Comparison of ENCODE assay signal across 24 cellular contexts in the genomic region with DNA sequence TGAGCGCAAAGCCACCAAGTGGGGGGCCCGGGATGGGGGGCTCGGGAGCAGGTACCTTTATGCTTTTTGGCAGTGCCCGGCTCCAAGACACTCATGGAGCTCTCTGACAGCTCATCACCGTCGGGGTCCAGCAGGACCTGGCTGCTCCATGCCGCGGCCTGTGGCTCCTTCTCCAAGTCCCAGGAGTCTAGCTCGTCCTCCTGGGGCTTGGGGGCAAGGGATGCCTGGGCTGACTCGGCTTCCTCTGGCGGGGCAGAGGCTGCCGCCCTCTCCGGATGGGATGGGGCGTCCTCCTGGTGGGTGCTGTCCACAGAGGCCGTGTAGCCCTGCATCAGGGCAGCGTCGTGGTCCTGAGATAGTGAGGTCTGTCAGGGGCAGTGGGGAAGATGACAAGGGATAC. TPM values are rescaled to one million over a fixed set of nuclear protein-coding genes. Genes with fewer than 3 reads are reported as not detected.
A peak's percentile ranks its signal among the peaks of the same experiment; 100 is the strongest.
DNase-seq lines count a peak whose midpoint lies in the region; ATAC-seq and TF ChIP-seq lines count a peak whose summit lies in the region.
"Had no signal": no experiment of that assay in that cellular context is flagged by ENCODE, and none has a peak within 500 bp of the region (broad histone marks: within the 10 kb centered on the region; RNA-seq: fewer than 3 reads in every experiment).

No MANE protein-coding gene starts in this region.

- POLR2A ChIA-PET in CD4-positive, alpha-beta T cell (lab: Charles Lee): interaction anchor here (3.4 kb wide), 1 partner anchor 20 kb away, joined by 17 read pairs; the partner anchor contains the start of gene PRDM15
- POLR2A ChIA-PET in naive thymus-derived CD8-positive, alpha-beta T cell (lab: Charles Lee): interaction anchor here (0.6 to 1.6 kb wide), 5 partner anchors 21 to 227 kb away, joined by 3 to 5 read pairs (median 3); no protein-coding TSS in a partner anchor

- TF ChIP-seq CTCF in CD4-positive, alpha-beta T cell (IDR thresholded peaks at IDR 0.05): no peak

- peak overlapping the region; percentile 61 for H3K27ac Mint-ChIP-seq in CD4-positive, alpha-beta T cell
- H3K27ac Mint-ChIP-seq in activated T-helper 17 cell treated with anti-CD3 and anti-CD28 coated beads, Interleukin-2, amount 50 U/mL, for 72 hours: peak overlapping the region; percentile 93
- peak overlapping the region in 8 of 10 donors; percentile 43 to 89 (median 83) for H3K27ac Mint-ChIP-seq in naive thymus-derived CD8-positive, alpha-beta T cell

- no peak overlapping the region for H3K4me3 Mint-ChIP-seq in CD4-positive, alpha-beta T cell
- H3K4me3 Mint-ChIP-seq in activated T-helper 17 cell treated with anti-CD3 and anti-CD28 coated beads, Interleukin-2, amount 50 U/mL, for 72 hours: peak overlapping the region; percentile 74
- H3K4me3 Mint-ChIP-seq in naive thymus-derived CD8-positive, alpha-beta T cell: peak overlapping the region in 6 of 10 donors; percentile 45 to 76 (median 66)
- H3K4me3 Mint-ChIP-seq: central memory CD8-positive, alpha-beta T cell had no signal

- H3K27me3 Mint-ChIP-seq in CD4-positive, alpha-beta T cell: no peaks in the 10 kb centered on the region
- no peaks in the 10 kb centered on the region for H3K27me3 Mint-ChIP-seq in activated T-helper 17 cell treated with anti-CD3 and anti-CD28 coated beads, Interleukin-2, amount 50 U/mL, for 72 hours
- H3K27me3 Mint-ChIP-seq in naive thymus-derived CD8-positive, alpha-beta T cell: no peaks in the 10 kb centered on the region
- H3K27me3 Mint-ChIP-seq: CD4-positive, alpha-beta memory T cell; central memory CD8-positive, alpha-beta T cell had no signal

- peak overlapping the region; percentile 38 to 95 (median 83) for H3K4me2 ChIP-seq in BLaER1 treated with 17β-estradiol and CSF1 and Interleukin-3, amounts not matched to agents 10 nM and 100 nM
- H3K4me2 ChIP-seq: hepatocyte, KMS-11 had no signal

- peak overlapping the region in 2 of 10 experiments; percentile 32 to 39; a peak in 4 of 20 replicates for H3K4me3 ChIP-seq in BLaER1 treated with 17β-estradiol and CSF1 and Interleukin-3, amounts not matched to agents 10 nM and 100 nM
- H3K4me3 ChIP-seq: gastroesophageal sphincter, hepatocyte, prostate gland, SK-N-MC, uterus had no signal

- H3K36me3 ChIP-seq in BLaER1 treated with 17β-estradiol and CSF1 and Interleukin-3, amounts not matched to agents 10 nM and 100 nM: peaks cover 0 to 25% (median 4%) of the 10 kb centered on the region in 11 experiments; a peak in 8 of 22 replicates
- H3K36me3 ChIP-seq: neutrophil, uterus had no signal

- peak overlapping the region in 6 of 11 experiments; percentile 19 to 67 (median 60); a peak in 10 of 22 replicates for H3K27ac ChIP-seq in BLaER1 treated with 17β-estradiol and CSF1 and Interleukin-3, amounts not matched to agents 10 nM and 100 nM
- H3K27ac ChIP-seq in CD4-positive, alpha-beta T cell (ENCODE audit: low read depth, low read length): no peak overlapping the region
- H3K27ac ChIP-seq: gastroesophageal sphincter, hepatocyte, KMS-11, neutrophil, prostate gland, SK-N-MC, uterus, VCaP had no signal

- intact Hi-C loops in CD4-positive, alpha-beta T cell (cut with DNase I, micrococcal nuclease): no loop called here

- H3K9ac ChIP-seq in BLaER1 treated with 17β-estradiol and CSF1 and Interleukin-3, amounts not matched to agents 10 nM and 100 nM: peak overlapping the region in 5 of 11 experiments; percentile 38 to 65 (median 56); a peak in 10 of 22 replicates
- H3K9ac ChIP-seq: KMS-11 had no signal

- no peaks in the 10 kb centered on the region for H3K9me3 Mint-ChIP-seq in CD4-positive, alpha-beta T cell
- no peaks in the 10 kb centered on the region for H3K9me3 Mint-ChIP-seq in activated T-helper 17 cell treated with anti-CD3 and anti-CD28 coated beads, Interleukin-2, amount 50 U/mL, for 72 hours
- no peaks in the 10 kb centered on the region for H3K9me3 Mint-ChIP-seq in naive thymus-derived CD8-positive, alpha-beta T cell
- H3K9me3 Mint-ChIP-seq: CD4-positive, alpha-beta memory T cell; central memory CD8-positive, alpha-beta T cell had no signal

- H3K9me3 ChIP-seq in BLaER1 treated with 17β-estradiol and CSF1 and Interleukin-3, amounts not matched to agents 10 nM and 100 nM (replicated peaks in 1 of 11): no peaks in the 10 kb centered on the region
- no peaks in the 10 kb centered on the region for H3K9me3 ChIP-seq in CD4-positive, alpha-beta T cell (ENCODE audit: control insufficient read depth, low read length)
- H3K9me3 ChIP-seq: gastroesophageal sphincter, neutrophil, prostate gland, uterus had no signal

- no peak for DNase-seq in CD4-positive, alpha-beta T cell
- no peak for DNase-seq in naive thymus-derived CD8-positive, alpha-beta T cell
- DNase-seq in stimulated activated CD4-positive, alpha-beta T cell treated with anti-CD3 and anti-CD28 coated beads, Interleukin-4, amount 100 ng/mL, for 24 hours: no peak
- DNase-seq in NCI-H82 (lab: John Stamatoyannopoulos, UW): no peak
- DNase-seq: dermis blood vessel endothelial cell, EL, left colon, NCI-H1436, NCI-H345, NCI-H748 treated with DMSO at 0.1 percent for 48 hours, RPMI8226, uterus had no signal

- peaks cover 39 to 95% (median 80%) of the 10 kb centered on the region in 10 experiments for H3K4me1 ChIP-seq in BLaER1 treated with 17β-estradiol and CSF1 and Interleukin-3, amounts not matched to agents 10 nM and 100 nM
- H3K4me1 ChIP-seq: prostate gland, uterus had no signal

- peaks cover 31% of the 10 kb centered on the region for H3K36me3 Mint-ChIP-seq in CD4-positive, alpha-beta T cell (ENCODE audit: low read depth)
- peaks cover 9% of the 10 kb centered on the region for H3K36me3 Mint-ChIP-seq in activated T-helper 17 cell treated with anti-CD3 and anti-CD28 coated beads, Interleukin-2, amount 50 U/mL, for 72 hours (ENCODE audit: low read depth)
- H3K36me3 Mint-ChIP-seq in naive thymus-derived CD8-positive, alpha-beta T cell: peaks cover 7 to 19% (median 10%) of the 10 kb centered on the region in 3 donors

- no peak for ATAC-seq in CD4-positive, alpha-beta T cell (ENCODE audit: poor library complexity)
- ATAC-seq in activated T-helper 17 cell treated with anti-CD3 and anti-CD28 coated beads, Interleukin-2, amount 50 U/mL, for 72 hours (replicated peaks): no peak
- no peak for ATAC-seq in naive thymus-derived CD8-positive, alpha-beta T cell
- no peak for ATAC-seq in GM18858 (IDR thresholded peaks at IDR 0.05; ENCODE audit: unreplicated experiment)
- ATAC-seq: gastroesophageal sphincter, left colon had no signal

- CTCF ChIA-PET in CD4-positive, alpha-beta T cell (lab: Charles Lee): no interaction called here

- peaks cover 0 to 34% (median 5%) of the 10 kb centered on the region in 11 experiments; a peak in 5 of 22 replicates for H4K20me1 ChIP-seq in BLaER1 treated with 17β-estradiol and CSF1 and Interleukin-3, amounts not matched to agents 10 nM and 100 nM

- peaks cover 0 to 37% (median 0%) of the 10 kb centered on the region in 11 experiments; a peak in 7 of 22 replicates for H3K27me3 ChIP-seq in BLaER1 treated with 17β-estradiol and CSF1 and Interleukin-3, amounts not matched to agents 10 nM and 100 nM
- no peaks in the 10 kb centered on the region for H3K27me3 ChIP-seq in CD4-positive, alpha-beta T cell (ENCODE audit: control insufficient read depth, insufficient read depth, low read length)
- H3K27me3 ChIP-seq: gastroesophageal sphincter, hepatocyte, uterus had no signal

- peaks cover 32% of the 10 kb centered on the region for H3K4me1 Mint-ChIP-seq in CD4-positive, alpha-beta T cell (ENCODE audit: low read depth)
- H3K4me1 Mint-ChIP-seq in activated T-helper 17 cell treated with anti-CD3 and anti-CD28 coated beads, Interleukin-2, amount 50 U/mL, for 72 hours: peaks cover 27% of the 10 kb centered on the region
- H3K4me1 Mint-ChIP-seq in naive thymus-derived CD8-positive, alpha-beta T cell: peaks cover 20 to 48% (median 37%) of the 10 kb centered on the region in 4 donors

RNA-seq across cellular contexts. Expression of gene PRDM15, which starts 19.9 kb away (rescaled TPM):
- 10 to 100 TPM; 10.4 to 12.0 TPM for total RNA-seq in CD4-positive, alpha-beta T cell
- 10 to 100 TPM; 17.1 to 17.6 TPM for total RNA-seq in activated T-helper 17 cell treated with anti-CD3 and anti-CD28 coated beads, Interleukin-2, amount 50 U/mL, for 72 hours
- 10 to 100 TPM; 20.6 to 23.2 TPM for total RNA-seq in naive thymus-derived CD8-positive, alpha-beta T cell
- polyA plus RNA-seq in naive thymus-derived CD8-positive, alpha-beta T cell: 1 to 10 TPM in 2 of 3 donors, under 1 TPM in 1; 0.77 to 2.9 (median 2.4) TPM

RNA-seq across cellular contexts. Expression of gene C2CD2, which starts 54.8 kb away (rescaled TPM):
- total RNA-seq in CD4-positive, alpha-beta T cell: 1 to 10 TPM; 8.2 to 8.8 TPM
- 1 to 10 TPM; 4.6 to 8.2 TPM for total RNA-seq in activated T-helper 17 cell treated with anti-CD3 and anti-CD28 coated beads, Interleukin-2, amount 50 U/mL, for 72 hours
- total RNA-seq in naive thymus-derived CD8-positive, alpha-beta T cell: 10 to 100 TPM; 13.0 to 14.6 TPM
- 1 to 10 TPM; 2.4 to 3.7 (median 2.8) TPM for polyA plus RNA-seq in naive thymus-derived CD8-positive, alpha-beta T cell
